Comparison of ENCODE assay signal across 16 cellular contexts in the genomic region with DNA sequence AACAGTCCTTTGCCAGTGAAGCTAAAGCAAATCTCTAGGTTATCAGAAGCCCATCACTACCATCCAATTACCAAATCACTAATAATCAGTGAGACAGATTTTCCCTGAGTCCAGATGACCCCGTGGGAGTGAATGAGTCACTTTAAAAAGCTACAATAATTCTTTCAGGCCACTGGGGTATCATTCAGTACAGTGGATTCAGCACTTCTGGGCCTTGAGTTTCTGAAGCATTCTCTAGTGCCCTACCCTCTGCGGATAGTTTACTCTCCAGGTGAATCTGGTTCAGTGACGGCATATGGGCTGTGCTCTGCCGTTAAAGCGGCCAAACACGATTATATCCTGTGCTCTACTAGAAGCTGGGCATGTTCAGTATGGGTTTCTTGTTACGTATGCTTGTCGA. TPM values are rescaled to one million over a fixed set of nuclear protein-coding genes. Genes with fewer than 3 reads are reported as not detected.
DNase-seq lines count a peak whose midpoint lies in the region; ATAC-seq and TF ChIP-seq lines count a peak whose summit lies in the region.
"Had no signal": no experiment of that assay in that cellular context is flagged by ENCODE, and none has a peak within 500 bp of the region (broad histone marks: within the 10 kb centered on the region; RNA-seq: fewer than 3 reads in every experiment).

No MANE protein-coding gene starts in this region.

- no peak overlapping the region for H3K9ac ChIP-seq in GM23248
- H3K9ac ChIP-seq: BLaER1 had no signal

- no peak overlapping the region for H3K4me2 ChIP-seq in GM23248 (ENCODE audit: unreplicated experiment)
- H3K4me2 ChIP-seq: BLaER1 had no signal

- H3K27ac Mint-ChIP-seq in WTC11 = peak overlapping the region; percentile 55
- no peak overlapping the region for H3K27ac Mint-ChIP-seq in activated CD8-positive, alpha-beta memory T cell treated with anti-CD3 and anti-CD28 coated beads, Interleukin-2, amount 10 ng/mL, durations not matched to agents 7 days and 5 days
- H3K27ac Mint-ChIP-seq: T-cell had no signal

- no peaks in the 10 kb centered on the region for H4K20me1 ChIP-seq in GM23248 (ENCODE audit: insufficient read depth)
- H4K20me1 ChIP-seq: BLaER1 had no signal

- H3K27me3 Mint-ChIP-seq in WTC11 (ENCODE audit: low read depth) = no peaks in the 10 kb centered on the region
- H3K27me3 Mint-ChIP-seq in activated CD8-positive, alpha-beta memory T cell treated with anti-CD3 and anti-CD28 coated beads, Interleukin-2, amount 10 ng/mL, durations not matched to agents 7 days and 5 days = peaks cover 48% of the 10 kb centered on the region

- intact Hi-C loops in left colon (cut with DNase I, micrococcal nuclease) = no loop called here

- H3F3A ChIP-seq in GM23248 (ENCODE audit: insufficient read depth) = no peaks in the 10 kb centered on the region

- no peak overlapping the region for H2AFZ ChIP-seq in GM23248

- CTCF ChIA-PET in WTC11 (lab: Charles Lee) = no interaction called here
- CTCF ChIA-PET in activated CD8-positive, alpha-beta memory T cell treated with anti-CD3 and anti-CD28 coated beads, Interleukin-2, amount 10 ng/mL, durations not matched to agents 7 days and 5 days (lab: Charles Lee) = no interaction called here

- in situ Hi-C loops in GM23248 (cut with MboI) = no loop called here

- H3K4me3 ChIP-seq in AG10803 (ENCODE audit: low read length) (no peak overlapping the region), GM23248 (no peak overlapping the region)
- H3K4me3 ChIP-seq: BLaER1 had no signal

- H3K36me3 ChIP-seq in GM23248 (ENCODE audit: low read depth) = no peaks in the 10 kb centered on the region
- H3K36me3 ChIP-seq: BLaER1 had no signal

- no peak for DNase-seq in AG10803 (ENCODE audit: low read depth)
- DNase-seq in GM23248 = peak; percentile 38
- no peak for DNase-seq in WTC11 (ENCODE audit: low spot score)
- no peak for DNase-seq in left colon
- no peak for DNase-seq in T-helper 1 cell
- DNase-seq in activated CD8-positive, alpha-beta memory T cell treated with anti-CD3 and anti-CD28 coated beads, Interleukin-2, amount 10 ng/mL, durations not matched to agents 7 days and 5 days = no peak
- no peak for DNase-seq in GF-D8 (lab: John Stamatoyannopoulos, UW)
- DNase-seq: DMS 273 treated with DMSO at 0.1 percent for 48 hours; H7; KG1; NCI-H1092; NCI-H2107; NK-92 treated with Interleukin-12 subunit alpha and Interleukin-12 subunit beta, amount 100 ng/mL, for 24 hours; T-cell had no signal

- ATAC-seq in WTC11 = 0 out of 2 replicates have a peak, but pooled peaks have one; percentile 36
- ATAC-seq in left colon = peak; percentile 83
- no peak for ATAC-seq in HG02852 (IDR thresholded peaks at IDR 0.05; ENCODE audit: unreplicated experiment)
- no peak for ATAC-seq in activated CD8-positive, alpha-beta memory T cell treated with anti-CD3 and anti-CD28 coated beads, Interleukin-2, amount 10 ng/mL, durations not matched to agents 7 days and 5 days
- ATAC-seq: T-cell had no signal

- H3K9me3 Mint-ChIP-seq in WTC11 = no peaks in the 10 kb centered on the region
- H3K9me3 Mint-ChIP-seq in activated CD8-positive, alpha-beta memory T cell treated with anti-CD3 and anti-CD28 coated beads, Interleukin-2, amount 10 ng/mL, durations not matched to agents 7 days and 5 days (ENCODE audit: low read depth) = no peaks in the 10 kb centered on the region
- H3K9me3 Mint-ChIP-seq: T-cell had no signal

- H3K4me1 ChIP-seq in GM23248 (ENCODE audit: insufficient read depth) = no peaks in the 10 kb centered on the region
- H3K4me1 ChIP-seq: BLaER1 had no signal

- H3K9me2 ChIP-seq in GM23248 (ENCODE audit: insufficient read depth) = no peaks in the 10 kb centered on the region

- POLR2A ChIA-PET in WTC11 (lab: Charles Lee) = interaction anchor here (0.8 kb wide), 1 partner anchor 14 kb away, joined by 3 read pairs; no protein-coding TSS in a partner anchor

- H3K27ac ChIP-seq in GM23248 = no peak overlapping the region
- H3K27ac ChIP-seq: BLaER1 had no signal

- peaks cover 42% of the 10 kb centered on the region for H3K4me1 Mint-ChIP-seq in WTC11
- no peaks in the 10 kb centered on the region for H3K4me1 Mint-ChIP-seq in activated CD8-positive, alpha-beta memory T cell treated with anti-CD3 and anti-CD28 coated beads, Interleukin-2, amount 10 ng/mL, durations not matched to agents 7 days and 5 days
- H3K4me1 Mint-ChIP-seq: T-cell had no signal

- TF ChIP-seq CTCF in AG10803 (conservative IDR thresholded peaks at IDR 0.05; ENCODE audit: low read length) (0 out of 2 replicates have a peak, but pooled peaks have one; percentile 10), WTC11 (IDR thresholded peaks at IDR 0.05) (no peak)

- no peaks in the 10 kb centered on the region for H3K9me3 ChIP-seq in GM23248 (ENCODE audit: low read depth)
- H3K9me3 ChIP-seq: BLaER1 had no signal

- no peak overlapping the region for H3K4me3 Mint-ChIP-seq in WTC11
- H3K4me3 Mint-ChIP-seq in activated CD8-positive, alpha-beta memory T cell treated with anti-CD3 and anti-CD28 coated beads, Interleukin-2, amount 10 ng/mL, durations not matched to agents 7 days and 5 days = no peak overlapping the region
- H3K4me3 Mint-ChIP-seq: T-cell had no signal

- H3K36me3 Mint-ChIP-seq in WTC11 = peaks cover 28% of the 10 kb centered on the region
- H3K36me3 Mint-ChIP-seq in activated CD8-positive, alpha-beta memory T cell treated with anti-CD3 and anti-CD28 coated beads, Interleukin-2, amount 10 ng/mL, durations not matched to agents 7 days and 5 days = no peaks in the 10 kb centered on the region
- H3K36me3 Mint-ChIP-seq: T-cell had no signal

- WGBS in GM23248 (ENCODE audit: low coverage in 1 of 2, low lambda C conversion rate in 2 of 2, missing lambda C conversion rate in 2 of 2), 2 experiments = 38 to 44% methylated on average over 8 of the region's 8 CpGs

- peaks cover 13% of the 10 kb centered on the region for H3K27me3 ChIP-seq in GM23248 (replicated peaks; ENCODE audit: insufficient read depth)
- H3K27me3 ChIP-seq: BLaER1 had no signal

- no peaks in the 10 kb centered on the region for H3K79me2 ChIP-seq in GM23248 (ENCODE audit: insufficient read depth)

TF ChIP-seq in WTC11, 78 proteins besides CTCF, POLR2A, EP300 and RAD21 (continues in another document):
- TF ChIP-seq, protein P1, sequence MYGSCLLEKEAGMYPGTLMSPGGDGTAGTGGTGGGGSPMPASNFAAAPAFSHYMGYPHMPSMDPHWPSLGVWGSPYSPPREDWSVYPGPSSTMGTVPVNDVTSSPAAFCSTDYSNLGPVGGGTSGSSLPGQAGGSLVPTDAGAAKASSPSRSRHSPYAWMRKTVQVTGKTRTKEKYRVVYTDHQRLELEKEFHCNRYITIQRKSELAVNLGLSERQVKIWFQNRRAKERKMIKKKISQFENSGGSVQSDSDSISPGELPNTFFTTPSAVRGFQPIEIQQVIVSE (CRISPR knock-in tag; IDR thresholded peaks at IDR 0.05; ENCODE audit: borderline replicate concordance) = no peak
- TF ChIP-seq NR2C2 (CRISPR knock-in tag; IDR thresholded peaks at IDR 0.05) = no peak
- TF ChIP-seq KAT7 (CRISPR knock-in tag; IDR thresholded peaks at IDR 0.05; ENCODE audit: borderline replicate concordance) = no peak
- TF ChIP-seq ZNF138 (CRISPR knock-in tag; conservative IDR thresholded peaks at IDR 0.05) = no peak
- TF ChIP-seq TCF7 (CRISPR knock-in tag; IDR thresholded peaks at IDR 0.05; ENCODE audit: low read depth) = no peak
- TF ChIP-seq, protein P2, sequence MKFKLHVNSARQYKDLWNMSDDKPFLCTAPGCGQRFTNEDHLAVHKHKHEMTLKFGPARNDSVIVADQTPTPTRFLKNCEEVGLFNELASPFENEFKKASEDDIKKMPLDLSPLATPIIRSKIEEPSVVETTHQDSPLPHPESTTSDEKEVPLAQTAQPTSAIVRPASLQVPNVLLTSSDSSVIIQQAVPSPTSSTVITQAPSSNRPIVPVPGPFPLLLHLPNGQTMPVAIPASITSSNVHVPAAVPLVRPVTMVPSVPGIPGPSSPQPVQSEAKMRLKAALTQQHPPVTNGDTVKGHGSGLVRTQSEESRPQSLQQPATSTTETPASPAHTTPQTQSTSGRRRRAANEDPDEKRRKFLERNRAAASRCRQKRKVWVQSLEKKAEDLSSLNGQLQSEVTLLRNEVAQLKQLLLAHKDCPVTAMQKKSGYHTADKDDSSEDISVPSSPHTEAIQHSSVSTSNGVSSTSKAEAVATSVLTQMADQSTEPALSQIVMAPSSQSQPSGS (CRISPR knock-in tag; IDR thresholded peaks at IDR 0.05; ENCODE audit: borderline replicate concordance, low read depth) = no peak
- TF ChIP-seq NFATC4 (CRISPR knock-in tag; IDR thresholded peaks at IDR 0.05) = no peak
- TF ChIP-seq, protein P3, sequence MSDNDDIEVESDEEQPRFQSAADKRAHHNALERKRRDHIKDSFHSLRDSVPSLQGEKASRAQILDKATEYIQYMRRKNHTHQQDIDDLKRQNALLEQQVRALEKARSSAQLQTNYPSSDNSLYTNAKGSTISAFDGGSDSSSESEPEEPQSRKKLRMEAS (CRISPR knock-in tag; IDR thresholded peaks at IDR 0.05) = no peak
- TF ChIP-seq ATF1 (CRISPR knock-in tag; IDR thresholded peaks at IDR 0.05) = no peak
- TF ChIP-seq, protein P4, sequence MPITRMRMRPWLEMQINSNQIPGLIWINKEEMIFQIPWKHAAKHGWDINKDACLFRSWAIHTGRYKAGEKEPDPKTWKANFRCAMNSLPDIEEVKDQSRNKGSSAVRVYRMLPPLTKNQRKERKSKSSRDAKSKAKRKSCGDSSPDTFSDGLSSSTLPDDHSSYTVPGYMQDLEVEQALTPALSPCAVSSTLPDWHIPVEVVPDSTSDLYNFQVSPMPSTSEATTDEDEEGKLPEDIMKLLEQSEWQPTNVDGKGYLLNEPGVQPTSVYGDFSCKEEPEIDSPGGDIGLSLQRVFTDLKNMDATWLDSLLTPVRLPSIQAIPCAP (CRISPR knock-in tag; IDR thresholded peaks at IDR 0.05) = no peak
- no peak for TF ChIP-seq CREB1 (CRISPR knock-in tag; IDR thresholded peaks at IDR 0.05)

RNA-seq across cellular contexts. Expression of a gene that starts 26.1 kb away (rescaled TPM):
- total RNA-seq in GM23248 (2014; rRNA removed; shearing (Covaris generic)) = 0.13 and 0.65 TPM in 2 replicates
- 0.06 TPM in 1 of 2 replicates, not detected in the other for polyA plus RNA-seq in GM23248 (2016; fragmentation: Nextera tagmentation; extraction: Ambion mirVana)
- 13.6 to 22.3 TPM (median 17.8 TPM) in 3 replicates for total RNA-seq in WTC11 (2021)
- total RNA-seq in left colon = 10 to 100 TPM; 51.1 to 53.6 TPM
- total RNA-seq in activated CD8-positive, alpha-beta memory T cell treated with anti-CD3 and anti-CD28 coated beads, Interleukin-2, amount 10 ng/mL, durations not matched to agents 7 days and 5 days = under 1 TPM in 1 of 2 experiments, not detected in 1; 0.59 TPM

Comparison
In these comparisons a context has a peak if more than half of its experiments do, and no peak if none do; other contexts are left out.
1. ATAC-seq: peak in WTC11 (single experiment) and left colon (single experiment); none in HG02852 (single experiment) and activated CD8-positive, alpha-beta memory T cell treated with anti-CD3 and anti-CD28 coated beads, Interleukin-2, amount 10 ng/mL, durations not matched to agents 7 days and 5 days (single experiment).